ENCODE assay signal across 15 cellular contexts in the genomic region with DNA sequence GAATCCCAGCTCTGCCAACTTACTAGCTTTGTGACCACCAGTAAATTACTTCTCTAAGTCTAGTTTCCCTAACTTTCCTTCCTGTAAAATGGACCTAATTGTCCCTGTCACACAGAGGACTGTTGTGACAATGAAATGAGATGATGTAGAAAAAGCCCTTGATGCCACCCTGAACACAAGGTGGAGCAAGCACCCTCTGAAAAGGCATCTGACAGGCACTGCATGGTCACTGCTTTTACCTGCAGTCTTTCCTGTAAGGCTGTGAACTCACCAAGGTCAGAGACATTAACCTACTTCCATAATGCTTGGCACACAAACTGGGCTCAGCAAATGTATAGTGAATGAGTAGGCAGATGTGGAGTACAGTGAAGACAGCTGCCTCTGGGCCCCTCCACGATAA. TPM values are rescaled to one million over a fixed set of nuclear protein-coding genes. Genes with fewer than 3 reads are reported as not detected.
DNase-seq lines count a peak whose midpoint lies in the region; ATAC-seq lines count a peak whose summit lies in the region.
"Had no signal": no experiment of that assay in that cellular context is flagged by ENCODE, and none has a peak within 500 bp of the region (broad histone marks: within the 10 kb centered on the region; RNA-seq: fewer than 3 reads in every experiment).

No MANE protein-coding gene starts in this region.

- intact Hi-C loops in activated CD4-positive, alpha-beta T cell treated with anti-CD3 and anti-CD28 coated beads, Interleukin-2, amount 10 ng/mL, durations not matched to agents 24 days and 14 days (cut with micrococcal nuclease): loop anchor here (10.0 kb wide), 2 partner anchors 402 to 672 kb away; partner anchors contain the start of genes KIAA1958 and SNX30

- H3K4me1 Mint-ChIP-seq in activated CD4-positive, alpha-beta T cell treated with anti-CD3 and anti-CD28 coated beads, Interleukin-2, amount 10 ng/mL, durations not matched to agents 24 days and 14 days: peaks cover 26% of the 10 kb centered on the region
- peaks cover 56% of the 10 kb centered on the region for H3K4me1 Mint-ChIP-seq in stimulated activated effector memory CD8-positive, alpha-beta T cell treated with anti-CD3 and anti-CD28 coated beads, Interleukin-12 subunit alpha, Interleukin-12 subunit beta, amount 100 ng/mL, for 72 hours

- H3K36me3 Mint-ChIP-seq in activated CD4-positive, alpha-beta T cell treated with anti-CD3 and anti-CD28 coated beads, Interleukin-2, amount 10 ng/mL, durations not matched to agents 24 days and 14 days (ENCODE audit: low read depth): peaks cover 15% of the 10 kb centered on the region
- H3K36me3 Mint-ChIP-seq in stimulated activated effector memory CD8-positive, alpha-beta T cell treated with anti-CD3 and anti-CD28 coated beads, Interleukin-12 subunit alpha, Interleukin-12 subunit beta, amount 100 ng/mL, for 72 hours: peaks cover 45% of the 10 kb centered on the region

- peak overlapping the region; percentile 45 for H3K27ac ChIP-seq in angular gyrus (ENCODE audit: low read depth, low read length)
- H3K27ac ChIP-seq: cardiac muscle cell, sigmoid colon had no signal

- DNase-seq in activated CD4-positive, alpha-beta T cell treated with anti-CD3 and anti-CD28 coated beads, Interleukin-2, amount 10 ng/mL, durations not matched to agents 24 days and 14 days: no peak
- DNase-seq in activated CD4-positive, alpha-beta T cell treated with anti-CD3 and anti-CD28 coated beads, Interleukin-2, amount 50 U/mL, for 4 hours: no peak
- DNase-seq in NCI-H526 treated with DMSO at 0.1 percent for 48 hours (lab: John Stamatoyannopoulos, UW) (peak; percentile 1), NCI-H2029 treated with DMSO at 0.1 percent for 48 hours (lab: John Stamatoyannopoulos, UW) (no peak), HuH-7.5 (ENCODE audit: low spot score) (no peak), hepatic stellate cell (ENCODE audit: low spot score) (no peak)
- no peak for DNase-seq in stimulated activated effector memory CD8-positive, alpha-beta T cell treated with anti-CD3 and anti-CD28 coated beads, Interleukin-12 subunit alpha, Interleukin-12 subunit beta, amount 100 ng/mL, for 72 hours (ENCODE audit: low spot score in 2 of 2)
- DNase-seq: KG1, NCI-H146, Right ventricle myocardium superior, sigmoid colon had no signal

- H3K27ac Mint-ChIP-seq in activated CD4-positive, alpha-beta T cell treated with anti-CD3 and anti-CD28 coated beads, Interleukin-2, amount 10 ng/mL, durations not matched to agents 24 days and 14 days: peak overlapping the region; percentile 10
- H3K27ac Mint-ChIP-seq in stimulated activated effector memory CD8-positive, alpha-beta T cell treated with anti-CD3 and anti-CD28 coated beads, Interleukin-12 subunit alpha, Interleukin-12 subunit beta, amount 100 ng/mL, for 72 hours: peak overlapping the region; percentile 69
- H3K27ac Mint-ChIP-seq: stimulated activated memory B cell treated with anti-CD40 and anti-IgM and Interleukin-4, amounts not matched to agents 10 μg/mL and 1 μg/mL and 100 μg/mL, for 72 hours had no signal

- H3K27me3 Mint-ChIP-seq in activated CD4-positive, alpha-beta T cell treated with anti-CD3 and anti-CD28 coated beads, Interleukin-2, amount 10 ng/mL, durations not matched to agents 24 days and 14 days: no peaks in the 10 kb centered on the region
- H3K27me3 Mint-ChIP-seq: activated naive CD4-positive, alpha-beta T cell treated with anti-CD3 and anti-CD28 coated beads, Interleukin-2, amount 50 U/mL, for 24 hours; stimulated activated memory B cell treated with anti-CD40 and anti-IgM and Interleukin-4, amounts not matched to agents 10 μg/mL and 1 μg/mL and 100 μg/mL, for 72 hours had no signal

- H3K9me3 Mint-ChIP-seq in activated CD4-positive, alpha-beta T cell treated with anti-CD3 and anti-CD28 coated beads, Interleukin-2, amount 10 ng/mL, durations not matched to agents 24 days and 14 days: no peaks in the 10 kb centered on the region
- H3K9me3 Mint-ChIP-seq in stimulated activated effector memory CD8-positive, alpha-beta T cell treated with anti-CD3 and anti-CD28 coated beads, Interleukin-12 subunit alpha, Interleukin-12 subunit beta, amount 100 ng/mL, for 72 hours: no peaks in the 10 kb centered on the region
- H3K9me3 Mint-ChIP-seq: activated naive CD4-positive, alpha-beta T cell treated with anti-CD3 and anti-CD28 coated beads, Interleukin-2, amount 50 U/mL, for 24 hours; stimulated activated memory B cell treated with anti-CD40 and anti-IgM and Interleukin-4, amounts not matched to agents 10 μg/mL and 1 μg/mL and 100 μg/mL, for 72 hours had no signal

- no peak overlapping the region for H3K4me3 Mint-ChIP-seq in activated CD4-positive, alpha-beta T cell treated with anti-CD3 and anti-CD28 coated beads, Interleukin-2, amount 10 ng/mL, durations not matched to agents 24 days and 14 days
- H3K4me3 Mint-ChIP-seq in stimulated activated effector memory CD8-positive, alpha-beta T cell treated with anti-CD3 and anti-CD28 coated beads, Interleukin-12 subunit alpha, Interleukin-12 subunit beta, amount 100 ng/mL, for 72 hours: no peak overlapping the region
- H3K4me3 Mint-ChIP-seq: stimulated activated memory B cell treated with anti-CD40 and anti-IgM and Interleukin-4, amounts not matched to agents 10 μg/mL and 1 μg/mL and 100 μg/mL, for 72 hours had no signal

- no peak for ATAC-seq in stimulated activated effector memory CD8-positive, alpha-beta T cell treated with anti-CD3 and anti-CD28 coated beads, Interleukin-12 subunit alpha, Interleukin-12 subunit beta, amount 100 ng/mL, for 72 hours
- ATAC-seq: stimulated activated memory B cell treated with anti-CD40 and anti-IgM and Interleukin-4, amounts not matched to agents 10 μg/mL and 1 μg/mL and 100 μg/mL, for 72 hours had no signal

RNA-seq across cellular contexts. Expression of gene SLC31A2, which starts 6.1 kb away (rescaled TPM):
- 4.5 and 5.3 TPM in 2 replicates for total RNA-seq in activated CD4-positive, alpha-beta T cell treated with anti-CD3 and anti-CD28 coated beads, Interleukin-2, amount 10 ng/mL, durations not matched to agents 24 days and 14 days
